Comparison of ENCODE assay signal across 8 cellular contexts in genomic region chr4:123505077-123505456, GRCh38.
DNase-seq lines count a peak whose midpoint lies in the region; ATAC-seq lines count a peak whose summit lies in the region.

No MANE protein-coding gene starts in this region.

- H3K79me2 ChIP-seq in ACC112 (ENCODE audit: control insufficient read depth, insufficient read depth, low read length, unreplicated experiment), result no peaks in the 10 kb centered on the region

- H3K4me1 Mint-ChIP-seq in activated T-helper 1 cell treated with anti-CD3 and anti-CD28 coated beads, Interleukin-12 subunit alpha, Interleukin-12 subunit beta, Interleukin-2, Interleukin-4 antibody, amounts not matched to agents 30 ng/mL and 10 ng/mL and 1 ng/mL, durations not matched to agents 14 hours and 24 hours and 36 hours (ENCODE audit: low read depth), result peaks cover 21% of the 10 kb centered on the region
- peaks cover 9 to 14% of the 10 kb centered on the region in 2 donors for H3K4me1 Mint-ChIP-seq in immature natural killer cell
- H3K4me1 Mint-ChIP-seq in stimulated activated naive CD8-positive, alpha-beta T cell treated with anti-CD3 and anti-CD28 coated beads, Interleukin-15, amount 100 ng/mL, for 72 hours, result peaks cover 32% of the 10 kb centered on the region

- H3K36me3 Mint-ChIP-seq in activated T-helper 1 cell treated with anti-CD3 and anti-CD28 coated beads, Interleukin-12 subunit alpha, Interleukin-12 subunit beta, Interleukin-2, Interleukin-4 antibody, amounts not matched to agents 30 ng/mL and 10 ng/mL and 1 ng/mL, durations not matched to agents 14 hours and 24 hours and 36 hours (ENCODE audit: low read depth), result peaks cover 2% of the 10 kb centered on the region
- H3K36me3 Mint-ChIP-seq in immature natural killer cell, result no peaks in the 10 kb centered on the region

- no peaks in the 10 kb centered on the region for H3K36me3 ChIP-seq in ACC112 (ENCODE audit: insufficient read depth, low read length)

- peak overlapping the region; percentile 84 for H3K4me3 Mint-ChIP-seq in activated T-helper 1 cell treated with anti-CD3 and anti-CD28 coated beads, Interleukin-12 subunit alpha, Interleukin-12 subunit beta, Interleukin-2, Interleukin-4 antibody, amounts not matched to agents 30 ng/mL and 10 ng/mL and 1 ng/mL, durations not matched to agents 14 hours and 24 hours and 36 hours
- peak overlapping the region; percentile 81 to 93 (median 88) for H3K4me3 Mint-ChIP-seq in immature natural killer cell
- peak overlapping the region; percentile 82 to 84 for H3K4me3 Mint-ChIP-seq in stimulated activated naive CD8-positive, alpha-beta T cell treated with anti-CD3 and anti-CD28 coated beads, Interleukin-15, amount 100 ng/mL, for 72 hours

- intact Hi-C loops in activated T-helper 1 cell treated with anti-CD3 and anti-CD28 coated beads, Interleukin-12 subunit alpha, Interleukin-12 subunit beta, Interleukin-2, Interleukin-4 antibody, amounts not matched to agents 30 ng/mL and 10 ng/mL and 1 ng/mL, durations not matched to agents 14 hours and 24 hours and 36 hours (cut with micrococcal nuclease), result loop anchor here (1.0 kb wide), 1 partner anchor 106 kb away; no protein-coding TSS in a partner anchor

- H3K27me3 Mint-ChIP-seq in activated T-helper 1 cell treated with anti-CD3 and anti-CD28 coated beads, Interleukin-12 subunit alpha, Interleukin-12 subunit beta, Interleukin-2, Interleukin-4 antibody, amounts not matched to agents 30 ng/mL and 10 ng/mL and 1 ng/mL, durations not matched to agents 14 hours and 24 hours and 36 hours (ENCODE audit: insufficient read depth), result peaks cover 38% of the 10 kb centered on the region
- H3K27me3 Mint-ChIP-seq in immature natural killer cell (ENCODE audit: low read depth in 3 of 3), result peaks cover 4 to 15% (median 6%) of the 10 kb centered on the region in 3 donors
- peaks cover 34% of the 10 kb centered on the region for H3K27me3 Mint-ChIP-seq in stimulated activated naive CD8-positive, alpha-beta T cell treated with anti-CD3 and anti-CD28 coated beads, Interleukin-15, amount 100 ng/mL, for 72 hours

- H3K4me3 ChIP-seq in ACC112 (ENCODE audit: low read depth, low read length), result peak overlapping the region; percentile 85

- H3K27me3 ChIP-seq in ACC112 (ENCODE audit: insufficient read depth, low read length), result no peaks in the 10 kb centered on the region

- H3K9me3 Mint-ChIP-seq in activated T-helper 1 cell treated with anti-CD3 and anti-CD28 coated beads, Interleukin-12 subunit alpha, Interleukin-12 subunit beta, Interleukin-2, Interleukin-4 antibody, amounts not matched to agents 30 ng/mL and 10 ng/mL and 1 ng/mL, durations not matched to agents 14 hours and 24 hours and 36 hours, result no peaks in the 10 kb centered on the region
- no peaks in the 10 kb centered on the region for H3K9me3 Mint-ChIP-seq in immature natural killer cell
- H3K9me3 Mint-ChIP-seq in stimulated activated naive CD8-positive, alpha-beta T cell treated with anti-CD3 and anti-CD28 coated beads, Interleukin-15, amount 100 ng/mL, for 72 hours, result peaks cover 8 to 12% of the 10 kb centered on the region in 2 donors

- ATAC-seq in GM21619 (IDR thresholded peaks at IDR 0.05; ENCODE audit: unreplicated experiment) (peak; percentile 12), HG03045 (IDR thresholded peaks at IDR 0.05; ENCODE audit: unreplicated experiment) (no peak)
- ATAC-seq in stimulated activated naive CD8-positive, alpha-beta T cell treated with anti-CD3 and anti-CD28 coated beads, Interleukin-15, amount 100 ng/mL, for 72 hours, result no peak

- H2AFZ ChIP-seq in ACC112 (ENCODE audit: low read length, unreplicated experiment), result peak overlapping the region; percentile 58

- peak overlapping the region; percentile 67 for H3K27ac Mint-ChIP-seq in activated T-helper 1 cell treated with anti-CD3 and anti-CD28 coated beads, Interleukin-12 subunit alpha, Interleukin-12 subunit beta, Interleukin-2, Interleukin-4 antibody, amounts not matched to agents 30 ng/mL and 10 ng/mL and 1 ng/mL, durations not matched to agents 14 hours and 24 hours and 36 hours
- peak overlapping the region in 2 of 6 donors; percentile 8 to 74 for H3K27ac Mint-ChIP-seq in immature natural killer cell
- H3K27ac Mint-ChIP-seq in stimulated activated naive CD8-positive, alpha-beta T cell treated with anti-CD3 and anti-CD28 coated beads, Interleukin-15, amount 100 ng/mL, for 72 hours, result peak overlapping the region; percentile 96 to 98

- no peaks in the 10 kb centered on the region for H3K4me1 ChIP-seq in ACC112 (ENCODE audit: control insufficient read depth, insufficient read depth, low read length, unreplicated experiment)

- H3K27ac ChIP-seq in ACC112 (ENCODE audit: low read depth, low read length), result no peak overlapping the region

- DNase-seq in activated T-helper 1 cell treated with anti-CD3 and anti-CD28 coated beads, Interleukin-12 subunit alpha, Interleukin-12 subunit beta, Interleukin-2, Interleukin-4 antibody, amounts not matched to agents 30 ng/mL and 10 ng/mL and 1 ng/mL, durations not matched to agents 14 hours and 24 hours and 36 hours (ENCODE audit: low spot score), result no peak
- DNase-seq in immature natural killer cell, result no peak
- DNase-seq in stimulated activated naive CD8-positive, alpha-beta T cell treated with anti-CD3 and anti-CD28 coated beads, Interleukin-15, amount 100 ng/mL, for 72 hours, result no peak
- DNase-seq in NCI-H1105 (lab: John Stamatoyannopoulos, UW), result no peak
- no peak for DNase-seq in NCI-H2171 treated with DMSO at 0.1 percent for 48 hours (lab: John Stamatoyannopoulos, UW)
